Comparison of ENCODE assay signal across 9 cellular contexts in the genomic region with DNA sequence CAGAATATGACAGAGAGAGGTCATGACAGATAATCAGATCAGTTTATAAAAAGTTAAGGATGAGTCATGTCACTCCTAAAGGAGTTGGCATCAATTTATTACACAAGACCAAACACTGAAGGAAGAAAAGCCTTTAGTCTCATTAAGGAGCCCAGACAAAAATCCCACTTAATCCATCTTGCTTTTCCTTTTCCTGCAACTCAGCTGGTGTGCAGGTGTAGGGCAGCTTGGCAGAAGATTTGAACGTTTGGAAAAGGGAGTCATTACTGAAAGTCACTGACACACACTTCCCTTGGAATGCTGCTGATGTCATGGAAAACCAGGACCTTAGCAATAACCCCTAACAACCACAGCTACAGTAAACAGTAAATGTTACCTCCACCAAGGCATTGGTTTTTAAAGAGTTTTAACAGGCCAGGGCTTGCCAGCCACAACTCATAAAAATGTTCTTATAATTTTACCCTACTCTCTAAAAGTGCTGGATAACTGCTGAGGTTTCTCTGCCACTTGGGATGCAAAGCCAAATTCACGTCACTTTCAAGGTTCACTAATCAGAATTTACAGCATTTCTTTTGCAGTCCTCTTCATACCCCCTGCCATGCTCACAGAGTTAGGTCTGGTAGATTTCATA.
DNase-seq lines count a peak whose midpoint lies in the region.
"Had no signal": no experiment of that assay in that cellular context is flagged by ENCODE, and none has a peak within 500 bp of the region (broad histone marks: within the 10 kb centered on the region; RNA-seq: fewer than 3 reads in every experiment).

No MANE protein-coding gene starts in this region.

- peaks cover 6 to 42% (median 30%) of the 10 kb centered on the region in 5 donors for H3K4me1 ChIP-seq in subcutaneous abdominal adipose tissue (ENCODE audit: control insufficient read depth in 5 of 5, insufficient read depth in 5 of 5, low read length in 5 of 5)

- no peaks in the 10 kb centered on the region for H3K9me3 ChIP-seq in subcutaneous abdominal adipose tissue (ENCODE audit: control insufficient read depth in 5 of 5, low read length in 5 of 5)
- H3K9me3 ChIP-seq: BLaER1 treated with 17β-estradiol and CSF1 and Interleukin-3, amounts not matched to agents 10 nM and 100 nM had no signal

- H3K27me3 ChIP-seq in subcutaneous abdominal adipose tissue (ENCODE audit: control insufficient read depth in 5 of 5, insufficient read depth in 4 of 5, low read length in 5 of 5) = no peaks in the 10 kb centered on the region
- H3K27me3 ChIP-seq: BLaER1 treated with 17β-estradiol and CSF1 and Interleukin-3, amounts not matched to agents 10 nM and 100 nM had no signal

- H3K9ac ChIP-seq in subcutaneous abdominal adipose tissue (ENCODE audit: low read length in 5 of 5) = peak overlapping the region in 1 of 5 donors; percentile 4
- H3K9ac ChIP-seq: BLaER1 treated with 17β-estradiol and CSF1 and Interleukin-3, amounts not matched to agents 10 nM and 100 nM had no signal

- DNase-seq in NCI-H1694 (lab: John Stamatoyannopoulos, UW) = peak; percentile 25
- DNase-seq in NCI-H1694 treated with DMSO at 0.1 percent for 48 hours (lab: John Stamatoyannopoulos, UW) = no peak
- DNase-seq in amniotic stem cell (lab: John Stamatoyannopoulos, UW) = peak; percentile 85
- peak; percentile 19 for DNase-seq in iPS-NIHi7 (ENCODE audit: extremely low spot score)
- DNase-seq in DMS114 treated with DMSO at 0.1 percent for 48 hours (lab: John Stamatoyannopoulos, UW; ENCODE audit: unreplicated experiment) = no peak
- no peak for DNase-seq in NCI-H146 treated with DMSO at 0.1 percent for 48 hours (lab: John Stamatoyannopoulos, UW; ENCODE audit: unreplicated experiment)
- no peak for DNase-seq in inferior parietal cortex (ENCODE audit: extremely low spot score)

- H3K36me3 ChIP-seq in subcutaneous abdominal adipose tissue (ENCODE audit: control insufficient read depth in 5 of 5, insufficient read depth in 5 of 5, low read length in 5 of 5) = no peaks in the 10 kb centered on the region
- H3K36me3 ChIP-seq: BLaER1 treated with 17β-estradiol and CSF1 and Interleukin-3, amounts not matched to agents 10 nM and 100 nM had no signal

- no peak overlapping the region for H3K4me3 ChIP-seq in subcutaneous abdominal adipose tissue (ENCODE audit: low read depth in 1 of 5, low read length in 5 of 5)
- H3K4me3 ChIP-seq: BLaER1 treated with 17β-estradiol and CSF1 and Interleukin-3, amounts not matched to agents 10 nM and 100 nM had no signal

- H3K27ac ChIP-seq in subcutaneous abdominal adipose tissue (ENCODE audit: low read depth, low read length) = peak overlapping the region; percentile 63
- H3K27ac ChIP-seq: BLaER1 treated with 17β-estradiol and CSF1 and Interleukin-3, amounts not matched to agents 10 nM and 100 nM had no signal

Comparison
In these comparisons a context has a peak if more than half of its experiments do, and no peak if none do; other contexts are left out.
1. DNase-seq: peak in NCI-H1694 (single experiment), amniotic stem cell (single experiment) and iPS-NIHi7 (single experiment); none in NCI-H1694 treated with DMSO at 0.1 percent for 48 hours (single experiment), DMS114 treated with DMSO at 0.1 percent for 48 hours (single experiment), NCI-H146 treated with DMSO at 0.1 percent for 48 hours (single experiment) and inferior parietal cortex (single experiment).